In the genomic region with DNA sequence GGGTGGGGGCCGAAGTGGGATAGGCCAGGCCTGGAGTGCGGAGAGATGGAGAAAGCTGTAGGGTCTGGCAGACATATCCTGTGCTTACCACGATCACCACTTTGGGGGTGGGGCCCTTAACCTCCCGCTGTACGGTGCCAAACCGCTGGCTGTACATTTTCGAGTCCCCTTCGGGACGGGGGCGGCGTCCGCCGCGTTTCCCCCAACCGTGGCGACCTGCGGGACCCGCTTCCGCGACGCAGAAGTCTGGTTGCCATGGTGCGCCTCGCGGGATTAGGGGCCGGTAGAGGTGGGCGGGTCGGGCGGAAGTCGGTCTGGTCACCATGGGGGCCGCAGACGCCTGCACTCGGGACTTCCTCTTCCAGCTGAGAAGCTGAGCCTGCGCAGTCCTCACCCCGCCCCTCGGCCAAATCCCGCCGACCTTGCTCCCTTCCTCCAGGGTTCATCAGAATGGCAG, we compare ENCODE assay signal across 8 cellular contexts. TPM values are rescaled to one million over a fixed set of nuclear protein-coding genes. Genes with fewer than 3 reads are reported as not detected.
DNase-seq lines count a peak whose midpoint lies in the region; ATAC-seq and FAIRE-seq lines count a peak whose summit lies in the region.

A gene with protein sequence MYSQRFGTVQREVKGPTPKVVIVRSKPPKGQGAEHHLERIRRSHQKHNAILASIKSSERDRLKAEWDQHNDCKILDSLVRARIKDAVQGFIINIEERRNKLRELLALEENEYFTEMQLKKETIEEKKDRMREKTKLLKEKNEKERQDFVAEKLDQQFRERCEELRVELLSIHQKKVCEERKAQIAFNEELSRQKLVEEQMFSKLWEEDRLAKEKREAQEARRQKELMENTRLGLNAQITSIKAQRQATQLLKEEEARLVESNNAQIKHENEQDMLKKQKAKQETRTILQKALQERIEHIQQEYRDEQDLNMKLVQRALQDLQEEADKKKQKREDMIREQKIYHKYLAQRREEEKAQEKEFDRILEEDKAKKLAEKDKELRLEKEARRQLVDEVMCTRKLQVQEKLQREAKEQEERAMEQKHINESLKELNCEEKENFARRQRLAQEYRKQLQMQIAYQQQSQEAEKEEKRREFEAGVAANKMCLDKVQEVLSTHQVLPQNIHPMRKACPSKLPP (minus strand): TSS at position 248 of the 457 bp plus-strand sequence. CDS start 91 bp downstream, at position 157.

- peak; percentile 85 for ATAC-seq in GM19463 (IDR thresholded peaks at IDR 0.05; ENCODE audit: unreplicated experiment)

- peaks cover 42% of the 10 kb centered on the region for H3K36me3 ChIP-seq in mesodermal cell (ENCODE audit: control insufficient read depth, insufficient read depth, low read length)

- 2 to 10% methylated on average over 8 to 17 of the region's 37 CpGs for WGBS in mesodermal cell (ENCODE audit: insufficient coverage in 2 of 2), 2 experiments

- no peaks in the 10 kb centered on the region for H3K4me1 ChIP-seq in mesodermal cell (ENCODE audit: control insufficient read depth, insufficient read depth, low read length, poor library complexity, severe bottlenecking)

- DNase-seq in CMK (ENCODE audit: low read depth) (peak; percentile 59), HK-2 (ENCODE audit: unreplicated experiment) (peak; percentile 85), NOMO-1 (lab: John Stamatoyannopoulos, UW; ENCODE audit: unreplicated experiment in 2 of 2) (peak; percentile 83 to 90)
- peak; percentile 75 to 77 (median 76) for DNase-seq in activated CD8-positive, alpha-beta memory T cell treated with anti-CD3 and anti-CD28 coated beads for 48 hours (ENCODE audit: low read depth in 2 of 3, low spot score in 2 of 3)
- DNase-seq in stimulated activated CD8-positive, alpha-beta memory T cell treated with anti-CD3 and anti-CD28 coated beads, Interleukin-12 subunit alpha, Interleukin-12 subunit beta, amount 100 ng/mL, for 4 hours (ENCODE audit: low read depth): peak; percentile 81

- H3K9me3 ChIP-seq in mesodermal cell (ENCODE audit: control insufficient read depth, low read length): no peaks in the 10 kb centered on the region

- H3K4me3 ChIP-seq in mesodermal cell (ENCODE audit: extremely low read depth, insufficient read depth, low read length, poor library complexity, severe bottlenecking): peak within 1 kb of the TSS; percentile 59

- FAIRE-seq in endometrium (lab: Jason Lieb, UNC): peak; percentile 74

- H3K27ac ChIP-seq in mesodermal cell (ENCODE audit: low read depth, low read length, severe bottlenecking): no peak within 1 kb of the TSS

RNA-seq across cellular contexts. Expression of the gene that starts here (rescaled TPM):
- 1.4 TPM for polyA plus RNA-seq in mesodermal cell (2013, experiment 1 of 2)
- 1.3 TPM for polyA plus RNA-seq in mesodermal cell (2013, experiment 2 of 2)
